Comparison of ENCODE assay signal across 11 cellular contexts in genomic region chr20:24289737-24290481, GRCh38.
DNase-seq lines count a peak whose midpoint lies in the region; ATAC-seq and TF ChIP-seq lines count a peak whose summit lies in the region.
"Had no signal": no experiment of that assay in that cellular context is flagged by ENCODE, and none has a peak within 500 bp of the region (broad histone marks: within the 10 kb centered on the region; RNA-seq: fewer than 3 reads in every experiment).

No MANE protein-coding gene starts in this region.

- DNase-seq in KG1 (lab: John Stamatoyannopoulos, UW): peak; percentile 73
- peak; percentile 50 for DNase-seq in activated CD4-positive, alpha-beta memory T cell treated with anti-CD3 and anti-CD28 coated beads, Interleukin-2, amount 10 ng/mL, durations not matched to agents 7 days and 5 days
- peak in 3 of 10 donors; percentile 19 to 39 (median 25) for DNase-seq in naive thymus-derived CD8-positive, alpha-beta T cell
- DNase-seq in left ventricle myocardium superior: no peak
- no peak for DNase-seq in NCI-H2196 (lab: John Stamatoyannopoulos, UW; ENCODE audit: unreplicated experiment)
- DNase-seq in heart right ventricle: no peak

- H3K27ac Mint-ChIP-seq in activated CD4-positive, alpha-beta memory T cell treated with anti-CD3 and anti-CD28 coated beads, Interleukin-2, amount 10 ng/mL, durations not matched to agents 7 days and 5 days: peak overlapping the region; percentile 58
- H3K27ac Mint-ChIP-seq in naive thymus-derived CD8-positive, alpha-beta T cell: peak overlapping the region in 9 of 10 donors; percentile 46 to 94 (median 85)

- H3K4me1 Mint-ChIP-seq in activated CD4-positive, alpha-beta memory T cell treated with anti-CD3 and anti-CD28 coated beads, Interleukin-2, amount 10 ng/mL, durations not matched to agents 7 days and 5 days: peaks cover 20% of the 10 kb centered on the region
- peaks cover 11 to 23% (median 22%) of the 10 kb centered on the region in 4 donors for H3K4me1 Mint-ChIP-seq in naive thymus-derived CD8-positive, alpha-beta T cell

- no peaks in the 10 kb centered on the region for H3K9me3 ChIP-seq in heart right ventricle
- H3K9me3 ChIP-seq: gastroesophageal sphincter, right atrium auricular region had no signal

- no peak for TF ChIP-seq CTCF in heart right ventricle (IDR thresholded peaks at IDR 0.05)

- peaks cover 0 to 6% (median 0%) of the 10 kb centered on the region in 9 donors for H3K4me1 ChIP-seq in heart right ventricle
- H3K4me1 ChIP-seq: gastroesophageal sphincter, right atrium auricular region, SJSA1 had no signal

- H3K27me3 Mint-ChIP-seq in activated CD4-positive, alpha-beta memory T cell treated with anti-CD3 and anti-CD28 coated beads, Interleukin-2, amount 10 ng/mL, durations not matched to agents 7 days and 5 days: no peaks in the 10 kb centered on the region
- no peaks in the 10 kb centered on the region for H3K27me3 Mint-ChIP-seq in naive thymus-derived CD8-positive, alpha-beta T cell

- H3K27ac ChIP-seq in heart right ventricle: no peak overlapping the region
- H3K27ac ChIP-seq: gastroesophageal sphincter, right atrium auricular region, SJSA1 had no signal

- H3K4me3 Mint-ChIP-seq in activated CD4-positive, alpha-beta memory T cell treated with anti-CD3 and anti-CD28 coated beads, Interleukin-2, amount 10 ng/mL, durations not matched to agents 7 days and 5 days: no peak overlapping the region
- peak overlapping the region; percentile 9 to 80 (median 65) for H3K4me3 Mint-ChIP-seq in naive thymus-derived CD8-positive, alpha-beta T cell

- peak; percentile 72 for ATAC-seq in GM19438 (IDR thresholded peaks at IDR 0.05; ENCODE audit: low read depth, unreplicated experiment)
- peak; percentile 37 to 79 for ATAC-seq in naive thymus-derived CD8-positive, alpha-beta T cell
- no peak for ATAC-seq in left ventricle myocardium superior
- ATAC-seq in GM19035 (IDR thresholded peaks at IDR 0.05; ENCODE audit: unreplicated experiment): no peak
- ATAC-seq in heart right ventricle: no peak
- ATAC-seq: gastroesophageal sphincter had no signal

- 53 to 58% methylated on average over 7 of the region's 7 CpGs for WGBS in heart right ventricle, 2 donors

- intact Hi-C loops in left ventricle myocardium superior (cut with micrococcal nuclease): no loop called here
- intact Hi-C loops in heart right ventricle (cut with DNase I): no loop called here

- no peak overlapping the region for H3K4me3 ChIP-seq in heart right ventricle
- H3K4me3 ChIP-seq: gastroesophageal sphincter, right atrium auricular region, SJSA1 had no signal

- peaks cover 2% of the 10 kb centered on the region for H3K36me3 Mint-ChIP-seq in activated CD4-positive, alpha-beta memory T cell treated with anti-CD3 and anti-CD28 coated beads, Interleukin-2, amount 10 ng/mL, durations not matched to agents 7 days and 5 days (ENCODE audit: low read depth)
- peaks cover 0 to 3% (median 0%) of the 10 kb centered on the region in 3 donors for H3K36me3 Mint-ChIP-seq in naive thymus-derived CD8-positive, alpha-beta T cell

- POLR2A ChIA-PET in activated CD4-positive, alpha-beta memory T cell treated with anti-CD3 and anti-CD28 coated beads, Interleukin-2, amount 10 ng/mL, durations not matched to agents 7 days and 5 days (lab: Charles Lee): no interaction called here
- POLR2A ChIA-PET in naive thymus-derived CD8-positive, alpha-beta T cell (lab: Charles Lee): no interaction called here

- no peaks in the 10 kb centered on the region for H3K36me3 ChIP-seq in heart right ventricle
- H3K36me3 ChIP-seq: gastroesophageal sphincter, right atrium auricular region, SJSA1 had no signal

- CTCF ChIA-PET in activated CD4-positive, alpha-beta memory T cell treated with anti-CD3 and anti-CD28 coated beads, Interleukin-2, amount 10 ng/mL, durations not matched to agents 7 days and 5 days (lab: Charles Lee): no interaction called here

- H3K9me3 Mint-ChIP-seq in activated CD4-positive, alpha-beta memory T cell treated with anti-CD3 and anti-CD28 coated beads, Interleukin-2, amount 10 ng/mL, durations not matched to agents 7 days and 5 days: peaks cover 3% of the 10 kb centered on the region
- peaks cover 0 to 4% (median 0%) of the 10 kb centered on the region in 9 donors for H3K9me3 Mint-ChIP-seq in naive thymus-derived CD8-positive, alpha-beta T cell

- peaks cover 0 to 2% (median 0%) of the 10 kb centered on the region in 7 donors for H3K27me3 ChIP-seq in heart right ventricle
- H3K27me3 ChIP-seq: gastroesophageal sphincter, right atrium auricular region, SJSA1 had no signal

Comparison
In these comparisons a context has a peak if more than half of its experiments do, and no peak if none do; other contexts are left out.
1. ATAC-seq: peak in GM19438 (single experiment) and naive thymus-derived CD8-positive, alpha-beta T cell (2 of 2); none in left ventricle myocardium superior (single experiment), GM19035 (single experiment) and heart right ventricle (0 of 8).
2. DNase-seq: peak in KG1 (single experiment) and activated CD4-positive, alpha-beta memory T cell treated with anti-CD3 and anti-CD28 coated beads, Interleukin-2, amount 10 ng/mL, durations not matched to agents 7 days and 5 days (single experiment); none in left ventricle myocardium superior (single experiment), NCI-H2196 (single experiment) and heart right ventricle (0 of 2).